1 cellular context compared by ENCODE assay signal in genomic region chr17:81489986-81490598, GRCh38.
TF ChIP-seq lines count a peak whose summit lies in the region.

No MANE protein-coding gene starts in this region.

TF ChIP-seq in SK-N-SH, 30 proteins besides CTCF, POLR2A, EP300 and RAD21:
- TF ChIP-seq SIN3A (IDR thresholded peaks at IDR 0.05; ENCODE audit: borderline replicate concordance, low read depth, low read length): no peak
- no peak for TF ChIP-seq YY1 (IDR thresholded peaks at IDR 0.05; ENCODE audit: low read depth)
- TF ChIP-seq, protein P1, sequence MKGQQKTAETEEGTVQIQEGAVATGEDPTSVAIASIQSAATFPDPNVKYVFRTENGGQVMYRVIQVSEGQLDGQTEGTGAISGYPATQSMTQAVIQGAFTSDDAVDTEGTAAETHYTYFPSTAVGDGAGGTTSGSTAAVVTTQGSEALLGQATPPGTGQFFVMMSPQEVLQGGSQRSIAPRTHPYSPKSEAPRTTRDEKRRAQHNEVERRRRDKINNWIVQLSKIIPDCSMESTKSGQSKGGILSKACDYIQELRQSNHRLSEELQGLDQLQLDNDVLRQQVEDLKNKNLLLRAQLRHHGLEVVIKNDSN (IDR thresholded peaks at IDR 0.05; ENCODE audit: borderline replicate concordance, low read depth): no peak
- no peak for TF ChIP-seq FOSL2 (IDR thresholded peaks at IDR 0.05; ENCODE audit: borderline replicate concordance, low read depth)
- no peak for TF ChIP-seq USF2 (IDR thresholded peaks at IDR 0.05; ENCODE audit: borderline replicate concordance, low read depth, low read length)
- no peak for TF ChIP-seq TEAD4 (IDR thresholded peaks at IDR 0.05; ENCODE audit: borderline replicate concordance, insufficient read depth)
- TF ChIP-seq MXI1 (IDR thresholded peaks at IDR 0.05; ENCODE audit: low read depth, low read length): no peak
- no peak for TF ChIP-seq MAX (IDR thresholded peaks at IDR 0.05; ENCODE audit: low read depth)
- TF ChIP-seq RCOR1 (IDR thresholded peaks at IDR 0.05; ENCODE audit: low read length): no peak
- TF ChIP-seq JUND (IDR thresholded peaks at IDR 0.05): no peak
- TF ChIP-seq, protein P2, sequence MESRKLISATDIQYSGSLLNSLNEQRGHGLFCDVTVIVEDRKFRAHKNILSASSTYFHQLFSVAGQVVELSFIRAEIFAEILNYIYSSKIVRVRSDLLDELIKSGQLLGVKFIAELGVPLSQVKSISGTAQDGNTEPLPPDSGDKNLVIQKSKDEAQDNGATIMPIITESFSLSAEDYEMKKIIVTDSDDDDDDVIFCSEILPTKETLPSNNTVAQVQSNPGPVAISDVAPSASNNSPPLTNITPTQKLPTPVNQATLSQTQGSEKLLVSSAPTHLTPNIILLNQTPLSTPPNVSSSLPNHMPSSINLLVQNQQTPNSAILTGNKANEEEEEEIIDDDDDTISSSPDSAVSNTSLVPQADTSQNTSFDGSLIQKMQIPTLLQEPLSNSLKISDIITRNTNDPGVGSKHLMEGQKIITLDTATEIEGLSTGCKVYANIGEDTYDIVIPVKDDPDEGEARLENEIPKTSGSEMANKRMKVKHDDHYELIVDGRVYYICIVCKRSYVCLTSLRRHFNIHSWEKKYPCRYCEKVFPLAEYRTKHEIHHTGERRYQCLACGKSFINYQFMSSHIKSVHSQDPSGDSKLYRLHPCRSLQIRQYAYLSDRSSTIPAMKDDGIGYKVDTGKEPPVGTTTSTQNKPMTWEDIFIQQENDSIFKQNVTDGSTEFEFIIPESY (IDR thresholded peaks at IDR 0.05; ENCODE audit: borderline replicate concordance, low read depth): no peak
- no peak for TF ChIP-seq GATA2 (CRISPR knock-in tag; IDR thresholded peaks at IDR 0.05)
- TF ChIP-seq GABPA (IDR thresholded peaks at IDR 0.05; ENCODE audit: low read depth): no peak
- no peak for TF ChIP-seq CHD2 (IDR thresholded peaks at IDR 0.05; ENCODE audit: low read length, partially characterized antibody)
- no peak for TF ChIP-seq MEF2A (IDR thresholded peaks at IDR 0.05; ENCODE audit: borderline replicate concordance, low read depth)
- no peak for TF ChIP-seq IRF3 (IDR thresholded peaks at IDR 0.05; ENCODE audit: low read depth, low read length)
- TF ChIP-seq PBX3 (IDR thresholded peaks at IDR 0.05): no peak
- TF ChIP-seq NRF1 (IDR thresholded peaks at IDR 0.05; ENCODE audit: low read depth, low read length): no peak
- no peak for TF ChIP-seq TCF12 (IDR thresholded peaks at IDR 0.05)
- no peak for TF ChIP-seq FOXJ3 (CRISPR knock-in tag; IDR thresholded peaks at IDR 0.05)
